ENCODE assay signal across 7 cellular contexts in the genomic region with DNA sequence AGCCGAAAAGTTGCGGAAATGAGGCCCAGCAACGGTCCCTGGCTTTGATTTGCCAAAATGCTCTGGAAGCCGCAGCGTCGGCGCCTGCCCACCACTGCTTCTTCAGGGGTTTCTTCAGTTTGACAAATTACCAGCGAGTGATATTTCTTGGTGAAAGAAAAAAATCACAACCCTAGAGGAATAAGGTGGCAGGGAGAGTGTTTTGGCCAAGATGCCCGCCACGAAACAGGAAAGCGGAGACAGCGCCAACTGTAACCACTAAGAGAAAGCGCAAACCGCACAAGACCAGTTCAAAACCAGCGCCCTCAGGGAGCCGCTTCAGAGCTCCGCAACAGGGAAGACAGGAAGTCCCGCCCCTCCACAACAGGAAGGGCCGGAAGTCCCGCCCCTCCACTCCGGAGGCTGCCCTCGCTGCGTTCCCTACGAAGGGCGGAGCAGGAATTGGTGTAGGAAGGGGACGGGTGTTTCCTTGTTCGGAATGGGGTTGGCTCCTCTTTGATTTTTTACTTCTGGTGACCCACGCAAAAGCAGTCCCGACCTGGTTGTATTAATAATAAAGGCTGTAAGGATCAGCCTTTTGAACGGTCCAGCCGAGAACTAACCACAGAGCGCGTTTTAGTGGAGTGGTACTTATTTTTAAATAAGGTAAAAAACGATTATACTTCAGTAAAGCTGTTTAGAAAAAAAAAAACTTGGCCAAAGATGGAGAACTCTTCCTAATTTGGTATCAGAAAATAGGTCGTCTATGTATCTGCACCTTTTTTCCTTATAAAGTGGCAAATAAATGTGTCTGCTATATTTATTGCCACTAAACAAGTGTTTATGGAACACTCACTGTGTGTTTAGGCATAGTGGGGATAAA.
DNase-seq lines count a peak whose midpoint lies in the region; ATAC-seq lines count a peak whose summit lies in the region.

Gene C5orf34, minus strand, starts transcription at position 333 of the 862 bp plus-strand sequence. CDS start 5,809 bp downstream, outside the sequence.

- DNase-seq in NCI-H2029 (lab: John Stamatoyannopoulos, UW) (peak; percentile 98), T-helper 9 cell (peak; percentile 96), astrocyte of the hippocampus (ENCODE audit: low read depth, low spot score) (peak; percentile 98), hippocampal formation (lab: John Stamatoyannopoulos, UW) (peak; percentile 92), retina (peak; percentile 97)

- ATAC-seq in GM18508 (IDR thresholded peaks at IDR 0.05; ENCODE audit: insufficient read depth, unreplicated experiment) (peak; percentile 86), HG02981 (IDR thresholded peaks at IDR 0.05; ENCODE audit: unreplicated experiment) (peak; percentile 97)

Comparison
In these comparisons a context has a peak if more than half of its experiments do, and no peak if none do; other contexts are left out.
1. Peak in every context shown above with its lines: DNase-seq and ATAC-seq.